ENCODE assay signal across 3 cellular contexts in the genomic region with DNA sequence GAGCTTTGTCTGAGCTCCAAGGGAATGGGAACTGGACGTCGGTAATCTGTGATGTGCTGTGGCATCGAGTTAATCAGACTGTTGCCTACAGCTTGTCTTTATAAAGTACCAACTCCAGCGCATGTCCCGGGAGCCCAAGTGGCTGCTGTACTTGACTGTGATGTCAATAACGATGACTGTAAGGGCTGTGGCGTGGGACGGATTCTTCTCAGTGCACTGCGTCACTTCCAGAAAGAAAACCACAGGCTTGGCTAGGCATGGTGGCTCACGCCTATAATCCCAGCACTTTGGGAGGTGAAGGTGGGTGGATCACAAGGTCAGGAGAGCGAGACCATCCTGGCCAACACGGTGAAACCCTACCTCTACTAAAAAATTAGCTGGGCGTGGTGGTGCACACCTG. TPM values are rescaled to one million over a fixed set of nuclear protein-coding genes. Genes with fewer than 3 reads are reported as not detected.
"Had no signal": no experiment of that assay in that cellular context is flagged by ENCODE, and none has a peak within 500 bp of the region (broad histone marks: within the 10 kb centered on the region; RNA-seq: fewer than 3 reads in every experiment).

No MANE protein-coding gene starts in this region.

RNA-seq across cellular contexts. Expression of a gene that starts 51.6 kb away (rescaled TPM):
- total RNA-seq: MCF 10A, Right ventricle myocardium superior, SJSA1 had no signal
